In genomic region chr11:16166571-16166970, GRCh38 we compare ENCODE assay signal across 21 cellular contexts.
"Had no signal": no experiment of that assay in that cellular context is flagged by ENCODE, and none has a peak within 500 bp of the region (broad histone marks: within the 10 kb centered on the region; RNA-seq: fewer than 3 reads in every experiment).

No MANE protein-coding gene starts in this region.

- H3K4me3 ChIP-seq: K562, SJSA1, SK-N-MC had no signal

- DNase-seq: Kasumi-1, MM.1S, NCI-H1092 treated with DMSO at 0.1 percent for 48 hours, NCI-H1436, NCI-H187, NCI-H2029, NCI-H2081 treated with DMSO at 0.1 percent for 48 hours, NCI-H2227 treated with DMSO at 0.1 percent for 48 hours, NCI-H446, NCI-H510A, NCI-H524 treated with DMSO at 0.1 percent for 48 hours, NCI-H69, NCI-H774, Right ventricle myocardium superior, RPMI8226, SIG-M5 had no signal

- H3K27ac ChIP-seq: KMS-11, SJSA1 had no signal

- H3K4me2 ChIP-seq: KMS-11 had no signal

- H3K9ac ChIP-seq: KMS-11 had no signal

- ATAC-seq: HepG2, K562 had no signal

- H3K27me3 ChIP-seq: SJSA1 had no signal

- H3K9me3 ChIP-seq: SJSA1 had no signal

- H3K36me3 ChIP-seq: SJSA1 had no signal
